Comparison of ENCODE assay signal across 8 cellular contexts in the genomic region with DNA sequence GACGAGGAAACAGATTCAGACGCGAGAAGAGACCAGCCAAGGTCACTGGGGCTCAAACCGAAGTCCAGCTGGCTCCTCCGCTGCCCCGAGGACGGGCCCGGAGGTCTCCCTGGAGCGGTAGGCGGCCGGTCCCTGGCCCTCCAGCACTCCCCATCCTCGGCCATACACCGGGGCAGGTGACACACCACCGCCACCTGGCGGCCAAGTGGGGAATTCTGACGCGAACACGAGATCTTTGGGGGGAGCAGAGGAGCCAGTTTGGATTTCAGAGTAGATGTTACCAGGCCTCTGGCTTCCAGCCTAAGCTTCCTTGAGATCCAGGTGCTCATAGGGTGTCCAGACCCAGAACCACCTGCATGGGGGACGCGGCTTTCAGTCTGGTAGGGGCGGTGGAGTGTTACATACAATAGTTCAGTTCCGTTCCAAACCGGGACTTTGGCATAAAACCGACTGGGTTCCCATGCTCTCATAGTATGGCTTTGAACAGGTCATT. TPM values are rescaled to one million over a fixed set of nuclear protein-coding genes. Genes with fewer than 3 reads are reported as not detected.
A peak's percentile ranks its signal among the peaks of the same experiment; 100 is the strongest.
DNase-seq lines count a peak whose midpoint lies in the region; ATAC-seq and TF ChIP-seq lines count a peak whose summit lies in the region.

No MANE protein-coding gene starts in this region.

- no peaks in the 10 kb centered on the region for H3K9me3 Mint-ChIP-seq in T-cell
- H3K9me3 Mint-ChIP-seq in activated naive CD8-positive, alpha-beta T cell treated with anti-CD3 and anti-CD28 coated beads, Interleukin-2, amount 50 U/mL, for 24 hours = no peaks in the 10 kb centered on the region

- POLR2A ChIA-PET in T-cell (lab: Charles Lee) = no interaction called here

- no peak for TF ChIP-seq POLR2A in gastrocnemius medialis (IDR thresholded peaks at IDR 0.05)

- no peaks in the 10 kb centered on the region for H3K4me1 Mint-ChIP-seq in T-cell
- H3K4me1 Mint-ChIP-seq in activated naive CD8-positive, alpha-beta T cell treated with anti-CD3 and anti-CD28 coated beads, Interleukin-2, amount 50 U/mL, for 24 hours = no peaks in the 10 kb centered on the region

- DNase-seq in ELR (ENCODE audit: low read depth) (peak; percentile 65), MG63 (peak; percentile 60), T-cell (peak; percentile 28 to 77 (median 66)), right cardiac atrium (peak; percentile 66 to 86 (median 86)), gastrocnemius medialis (peak in 1 of 2 donors; percentile 19)
- DNase-seq in activated naive CD8-positive, alpha-beta T cell treated with anti-CD3 and anti-CD28 coated beads, Interleukin-2, amount 50 U/mL, for 24 hours = peak; percentile 78

- H3K4me3 ChIP-seq in MG63 (no peak overlapping the region), right cardiac atrium (ENCODE audit: low read length) (no peak overlapping the region), gastrocnemius medialis (no peak overlapping the region)

- H3K27me3 ChIP-seq in MG63 (no peaks in the 10 kb centered on the region), right cardiac atrium (ENCODE audit: control insufficient read depth, insufficient read depth) (no peaks in the 10 kb centered on the region), gastrocnemius medialis (peaks cover 0 to 9% (median 0%) of the 10 kb centered on the region in 3 donors)

- no peaks in the 10 kb centered on the region for H3K4me1 ChIP-seq in right cardiac atrium (ENCODE audit: control insufficient read depth, insufficient read depth, low read length)
- H3K4me1 ChIP-seq in gastrocnemius medialis = no peaks in the 10 kb centered on the region

- no peaks in the 10 kb centered on the region for H3K36me3 Mint-ChIP-seq in T-cell
- no peaks in the 10 kb centered on the region for H3K36me3 Mint-ChIP-seq in activated naive CD8-positive, alpha-beta T cell treated with anti-CD3 and anti-CD28 coated beads, Interleukin-2, amount 50 U/mL, for 24 hours (ENCODE audit: low read depth)

- no peak overlapping the region for H3K4me3 Mint-ChIP-seq in T-cell
- no peak overlapping the region for H3K4me3 Mint-ChIP-seq in activated naive CD8-positive, alpha-beta T cell treated with anti-CD3 and anti-CD28 coated beads, Interleukin-2, amount 50 U/mL, for 24 hours

- no peak overlapping the region for H3K27ac Mint-ChIP-seq in T-cell
- H3K27ac Mint-ChIP-seq in activated naive CD8-positive, alpha-beta T cell treated with anti-CD3 and anti-CD28 coated beads, Interleukin-2, amount 50 U/mL, for 24 hours = no peak overlapping the region

- H3K27me3 Mint-ChIP-seq in T-cell = peaks cover 5 to 10% of the 10 kb centered on the region in 2 donors
- H3K27me3 Mint-ChIP-seq in activated naive CD8-positive, alpha-beta T cell treated with anti-CD3 and anti-CD28 coated beads, Interleukin-2, amount 50 U/mL, for 24 hours = peaks cover 8% of the 10 kb centered on the region

- H3K9me3 ChIP-seq in MG63 (no peaks in the 10 kb centered on the region), right cardiac atrium (ENCODE audit: control insufficient read depth, low read length) (no peaks in the 10 kb centered on the region), gastrocnemius medialis (no peaks in the 10 kb centered on the region)

- peak; percentile 72 to 86 (median 76) for ATAC-seq in T-cell (replicated peaks in 1 of 4)
- ATAC-seq in activated naive CD8-positive, alpha-beta T cell treated with anti-CD3 and anti-CD28 coated beads, Interleukin-2, amount 50 U/mL, for 24 hours = peak; percentile 75
- ATAC-seq in right cardiac atrium = peak; percentile 68 to 82
- peak; percentile 62 to 64 for ATAC-seq in gastrocnemius medialis
- ATAC-seq in HG02884 (IDR thresholded peaks at IDR 0.05; ENCODE audit: unreplicated experiment) = no peak
- no peak for ATAC-seq in GM21367 (IDR thresholded peaks at IDR 0.05; ENCODE audit: unreplicated experiment)

- H3K27ac ChIP-seq in right cardiac atrium (ENCODE audit: low read length) (no peak overlapping the region), gastrocnemius medialis (no peak overlapping the region)

- CTCF ChIA-PET in T-cell (lab: Charles Lee) = interaction anchor here in 1 of 2 donors (1.1 kb wide), 1 partner anchor 397 kb away, joined by 3 read pairs; no protein-coding TSS in a partner anchor

- H3K36me3 ChIP-seq in MG63 (no peaks in the 10 kb centered on the region), gastrocnemius medialis (no peaks in the 10 kb centered on the region)

- in situ Hi-C loops in gastrocnemius medialis (cut with MboI; ENCODE audit: low sequenced_read_pairs in 4 of 4) = loop anchor here (10.0 to 25.0 kb wide), 4 partner anchors 384 to 512 kb away; no protein-coding TSS in a partner anchor

- peak; percentile 46 to 89 (median 80) for TF ChIP-seq CTCF in gastrocnemius medialis (IDR thresholded peaks at IDR 0.05 in 4 of 5, conservative IDR thresholded peaks at IDR 0.05 in 1 of 5)

- intact Hi-C loops in right cardiac atrium (cut with DNase I) = loop anchor here (5.0 to 10.0 kb wide), 5 partner anchors 204 to 514 kb away; no protein-coding TSS in a partner anchor
- intact Hi-C loops in gastrocnemius medialis (cut with DNase I; ENCODE audit: low total_unique reads) = loop anchor here (2.0 kb wide), 1 partner anchor 396 kb away; no protein-coding TSS in a partner anchor

- 14% methylated on average over 24 of the region's 24 CpGs for WGBS in right cardiac atrium

RNA-seq across cellular contexts. Expression of a gene that starts 16.1 kb away (rescaled TPM):
- total RNA-seq in MG63 (2014; rRNA removed; shearing (Covaris generic); ENCODE audit: low replicate concordance) = not detected in 2 replicates
- total RNA-seq in T-cell = under 1 TPM in 2 of 5 donors, not detected in 3; 0.16 to 0.76 TPM
- not detected for total RNA-seq in right cardiac atrium
- polyA plus RNA-seq in right cardiac atrium = not detected
- not detected for total RNA-seq in gastrocnemius medialis

Comparison
In these comparisons a context has a peak if more than half of its experiments do, and no peak if none do; other contexts are left out.
1. ATAC-seq: peak in T-cell (4 of 4), activated naive CD8-positive, alpha-beta T cell treated with anti-CD3 and anti-CD28 coated beads, Interleukin-2, amount 50 U/mL, for 24 hours (single experiment), right cardiac atrium (2 of 2) and gastrocnemius medialis (2 of 2); none in HG02884 (single experiment) and GM21367 (single experiment).